ENCODE assay signal across 21 cellular contexts in genomic region chr19:7502552-7502951, GRCh38. TPM values are rescaled to one million over a fixed set of nuclear protein-coding genes. Genes with fewer than 3 reads are reported as not detected.
DNase-seq lines count a peak whose midpoint lies in the region; ATAC-seq, FAIRE-seq and TF ChIP-seq lines count a peak whose summit lies in the region.
"Had no signal": no experiment of that assay in that cellular context is flagged by ENCODE, and none has a peak within 500 bp of the region (broad histone marks: within the 10 kb centered on the region; RNA-seq: fewer than 3 reads in every experiment).

No MANE protein-coding gene starts in this region.

- H3K9me3 ChIP-seq in HepG2 (ENCODE audit: low read length) (no peaks in the 10 kb centered on the region), right lobe of liver (no peaks in the 10 kb centered on the region), osteoblast (ENCODE audit: low read depth, low read length) (no peaks in the 10 kb centered on the region)
- H3K9me3 ChIP-seq: A549 had no signal

- in situ Hi-C loops in HepG2 (cut with HindIII; ENCODE audit: extremely low pct_ligation_motif_present, low pct_unique_long_range_greater_than_20kb) = no loop called here

- H3K36me3 ChIP-seq in HepG2 (replicated peaks in 1 of 2; ENCODE audit: control insufficient read depth in 1 of 2, insufficient read depth in 2 of 2, low read length in 2 of 2) (no peaks in the 10 kb centered on the region), right lobe of liver (no peaks in the 10 kb centered on the region), osteoblast (ENCODE audit: insufficient read depth, low read length) (no peaks in the 10 kb centered on the region)

- 13% methylated on average over 1 of the region's 2 CpGs for WGBS in HepG2 (ENCODE audit: low lambda C conversion rate)
- WGBS in right lobe of liver (ENCODE audit: insufficient coverage, low coverage, low lambda C conversion rate, missing lambda C conversion rate) = 17% methylated on average over 1 of the region's 2 CpGs

- H3K9me3 Mint-ChIP-seq in activated CD8-positive, alpha-beta memory T cell treated with anti-CD3 and anti-CD28 coated beads, Interleukin-2, amount 10 ng/mL, durations not matched to agents 7 days and 5 days (ENCODE audit: low read depth) = no peaks in the 10 kb centered on the region
- H3K9me3 Mint-ChIP-seq: CD4-positive, alpha-beta T cell; HFFc6 had no signal

- H4K20me1 ChIP-seq in HepG2 (ENCODE audit: insufficient read depth, low read length) = no peaks in the 10 kb centered on the region
- no peaks in the 10 kb centered on the region for H4K20me1 ChIP-seq in osteoblast (ENCODE audit: insufficient read depth, low read length)

- no peak overlapping the region for H3K9ac ChIP-seq in HepG2 (ENCODE audit: insufficient read depth, low read depth, low read length)
- H3K9ac ChIP-seq: GM23248 had no signal

- no TSS peak for BruUV-seq in HepG2 (replicated peaks; lab: Mats Ljungman, UMichigan)

- TF ChIP-seq EP300 in HepG2 (IDR thresholded peaks at IDR 0.05; ENCODE audit: low read depth in 2 of 2, low read length in 2 of 2) (no peak), HepG2 (CRISPR knock-in tag; IDR thresholded peaks at IDR 0.05; ENCODE audit: borderline replicate concordance) (no peak)

- peaks cover 15% of the 10 kb centered on the region for H3K4me1 Mint-ChIP-seq in activated CD8-positive, alpha-beta memory T cell treated with anti-CD3 and anti-CD28 coated beads, Interleukin-2, amount 10 ng/mL, durations not matched to agents 7 days and 5 days

- TF ChIP-seq POLR2A in HepG2 (IDR thresholded peaks at IDR 0.05; ENCODE audit: insufficient read depth in 1 of 2, low read depth in 2 of 2, low read length in 2 of 2) (no peak), right lobe of liver (IDR thresholded peaks at IDR 0.05) (no peak)

- no peak overlapping the region for H3K27ac ChIP-seq in HepG2 (ENCODE audit: extremely low read length, insufficient read depth, low read length)
- H3K27ac ChIP-seq in right lobe of liver = no peak overlapping the region
- H3K27ac ChIP-seq in osteoblast (ENCODE audit: low read depth, low read length) = no peak overlapping the region
- H3K27ac ChIP-seq: 22Rv1, A549, C4-2B, GM23248, HL-60 had no signal

- H3K36me3 Mint-ChIP-seq in activated CD8-positive, alpha-beta memory T cell treated with anti-CD3 and anti-CD28 coated beads, Interleukin-2, amount 10 ng/mL, durations not matched to agents 7 days and 5 days = no peaks in the 10 kb centered on the region
- H3K36me3 Mint-ChIP-seq: IgD-negative memory B cell had no signal

- no peak overlapping the region for H3K4me3 Mint-ChIP-seq in activated CD8-positive, alpha-beta memory T cell treated with anti-CD3 and anti-CD28 coated beads, Interleukin-2, amount 10 ng/mL, durations not matched to agents 7 days and 5 days
- H3K4me3 Mint-ChIP-seq: CD4-positive, alpha-beta T cell; HFFc6 had no signal

- peaks cover 42% of the 10 kb centered on the region for H3K27me3 Mint-ChIP-seq in activated CD8-positive, alpha-beta memory T cell treated with anti-CD3 and anti-CD28 coated beads, Interleukin-2, amount 10 ng/mL, durations not matched to agents 7 days and 5 days

- peaks cover 0 to 5% of the 10 kb centered on the region in 2 experiments; a peak in 3 of 5 replicates for H3K27me3 ChIP-seq in HepG2 (ENCODE audit: control insufficient read depth in 1 of 2, insufficient read depth in 2 of 2, low read length in 2 of 2)
- H3K27me3 ChIP-seq in right lobe of liver = no peaks in the 10 kb centered on the region
- H3K27me3 ChIP-seq in osteoblast (ENCODE audit: insufficient read depth, low read length) = peaks cover 10% of the 10 kb centered on the region

- H2AFZ ChIP-seq in HepG2 (ENCODE audit: low read length) = no peak overlapping the region
- H2AFZ ChIP-seq in osteoblast (ENCODE audit: low read length) = no peak overlapping the region
- H2AFZ ChIP-seq: GM23248 had no signal

- TF ChIP-seq RAD21 in HepG2 (CRISPR knock-in tag; IDR thresholded peaks at IDR 0.05) = no peak

- ATAC-seq in HepG2 (no peak), right lobe of liver (no peak)
- ATAC-seq in activated CD8-positive, alpha-beta memory T cell treated with anti-CD3 and anti-CD28 coated beads, Interleukin-2, amount 10 ng/mL, durations not matched to agents 7 days and 5 days = no peak
- ATAC-seq: A549 had no signal

- H3K27ac Mint-ChIP-seq in activated CD8-positive, alpha-beta memory T cell treated with anti-CD3 and anti-CD28 coated beads, Interleukin-2, amount 10 ng/mL, durations not matched to agents 7 days and 5 days = no peak overlapping the region
- H3K27ac Mint-ChIP-seq: CD4-positive, alpha-beta T cell; HFFc6; IgD-negative memory B cell had no signal

- DNase-seq in HepG2 (ENCODE audit: low spot score) = no peak
- DNase-seq in right lobe of liver = no peak
- DNase-seq in osteoblast (ENCODE audit: insufficient read length, low spot score, missing footprints) = peak; percentile 17
- no peak for DNase-seq in activated CD8-positive, alpha-beta memory T cell treated with anti-CD3 and anti-CD28 coated beads, Interleukin-2, amount 10 ng/mL, durations not matched to agents 7 days and 5 days
- DNase-seq: AML-193; CD4-positive, alpha-beta T cell; DMS153; DMS79; GDM1; GM23248; HCEC 1CT; HFFc6 had no signal

- H3K4me2 ChIP-seq in HepG2 (ENCODE audit: low read depth, low read length) (no peak overlapping the region), osteoblast (ENCODE audit: insufficient read depth, low read length) (no peak overlapping the region)
- H3K4me2 ChIP-seq: A549 had no signal

- H3K79me2 ChIP-seq in HepG2 (ENCODE audit: insufficient read depth, low read length) = no peaks in the 10 kb centered on the region
- H3K79me2 ChIP-seq in osteoblast (ENCODE audit: insufficient read depth, low read length) = no peaks in the 10 kb centered on the region

- H3K4me1 ChIP-seq in HepG2 (ENCODE audit: insufficient read depth, low read length) = peaks cover 8% of the 10 kb centered on the region
- H3K4me1 ChIP-seq in right lobe of liver = peaks cover 0 to 8% (median 0%) of the 10 kb centered on the region in 4 donors
- no peaks in the 10 kb centered on the region for H3K4me1 ChIP-seq in osteoblast (ENCODE audit: insufficient read depth, low read length)

- POLR2A ChIA-PET in HepG2 (lab: Yijun Ruan, JAX) = no interaction called here

- no peak overlapping the region for H3K4me3 ChIP-seq in HepG2 (replicated peaks in 1 of 3; ENCODE audit: insufficient read depth in 1 of 3, low read depth in 2 of 3, low read length in 3 of 3)
- H3K4me3 ChIP-seq in right lobe of liver = no peak overlapping the region
- H3K4me3 ChIP-seq in osteoblast (ENCODE audit: insufficient read depth, low read length) = no peak overlapping the region
- H3K4me3 ChIP-seq: A549, GM23248 had no signal

- CTCF ChIA-PET in HepG2 (lab: Yijun Ruan, JAX; ENCODE audit: low intra/inter-chr PET ratio, low total read pairs) = no interaction called here
- CTCF ChIA-PET in activated CD8-positive, alpha-beta memory T cell treated with anti-CD3 and anti-CD28 coated beads, Interleukin-2, amount 10 ng/mL, durations not matched to agents 7 days and 5 days (lab: Charles Lee) = no interaction called here

- TF ChIP-seq CTCF in HepG2 (CRISPR knock-in tag; IDR thresholded peaks at IDR 0.05) (no peak), right lobe of liver (IDR thresholded peaks at IDR 0.05) (no peak), osteoblast (IDR thresholded peaks at IDR 0.05; ENCODE audit: extremely low read depth, low read depth, low read length) (no peak)

- no peak for FAIRE-seq in HepG2 (lab: Jason Lieb, UNC)
- FAIRE-seq: A549, GM12892, GM18507, H54 had no signal

- intact Hi-C loops in HepG2 (cut with micrococcal nuclease; ENCODE audit: unreplicated experiment) = no loop called here
- intact Hi-C loops in right lobe of liver (cut with DNase I) = no loop called here

RNA-seq across cellular contexts. Expression of gene ZNF358, which starts 13.4 kb away (rescaled TPM):
- 6.4 and 9.1 TPM in 2 replicates for total RNA-seq in HepG2 (2016; rRNA removed; fragmentation: Illumina TruSeq; extraction: Trizol)
- 29.8 and 30.7 TPM in 2 replicates for total RNA-seq in HepG2 (2016; cell fraction: cytosol; rRNA removed; fragmentation: Illumina TruSeq; extraction: Trizol; ENCODE audit: low read depth)
- total RNA-seq in HepG2 (2016; cell fraction: insoluble cytoplasmic fraction; rRNA removed; fragmentation: Illumina TruSeq; extraction: Trizol) = 7.4 and 8.8 TPM in 2 replicates
- total RNA-seq in HepG2 (2016; cell fraction: membrane; rRNA removed; fragmentation: Illumina TruSeq; extraction: Trizol) = 40.6 and 43.0 TPM in 2 replicates
- total RNA-seq in HepG2 (2016; cell fraction: nucleus; rRNA removed; fragmentation: Illumina TruSeq; extraction: Trizol) = 4.2 and 4.8 TPM in 2 replicates
- 36.3 and 37.0 TPM in 2 replicates for polyA plus RNA-seq in HepG2 (2011; rRNA removed)
- polyA plus RNA-seq in HepG2 (2011; cell fraction: cytosol; rRNA removed) = 27.2 and 34.8 TPM in 2 replicates
- 16.8 and 18.8 TPM in 2 replicates for polyA plus RNA-seq in HepG2 (2011; cell fraction: nucleus; rRNA removed)
- polyA plus RNA-seq in HepG2 (2012) = 18.3 and 24.5 TPM in 2 replicates
- 89.1 and 102 TPM in 2 replicates for polyA plus RNA-seq in HepG2 (2016; cell fraction: cytosol; fragmentation: Illumina TruSeq; extraction: Trizol; ENCODE audit: low read depth)
- polyA plus RNA-seq in HepG2 (2016; cell fraction: insoluble cytoplasmic fraction; fragmentation: Illumina TruSeq; extraction: Trizol; ENCODE audit: low read depth) = 21.6 and 26.7 TPM in 2 replicates
- 106 and 124 TPM in 2 replicates for polyA plus RNA-seq in HepG2 (2016; cell fraction: membrane; fragmentation: Illumina TruSeq; extraction: Trizol; ENCODE audit: low read depth)
- 18.5 and 20.8 TPM in 2 replicates for polyA plus RNA-seq in HepG2 (2016; cell fraction: nucleus; fragmentation: Illumina TruSeq; extraction: Trizol; ENCODE audit: insufficient read depth, low read depth)
- polyA minus RNA-seq in HepG2 (2011; rRNA and poly(A)+ RNA removed; ENCODE audit: low replicate concordance) = 17.5 and 24.9 TPM in 2 replicates
- 11.3 and 15.3 TPM in 2 replicates for polyA minus RNA-seq in HepG2 (2011; cell fraction: cytosol; rRNA and poly(A)+ RNA removed)
- polyA minus RNA-seq in HepG2 (2011; cell fraction: nucleus; rRNA and poly(A)+ RNA removed) = 2.2 and 3.4 TPM in 2 replicates
- 10 to 100 TPM; 15.3 to 35.1 (median 24.8) TPM for total RNA-seq in right lobe of liver
- total RNA-seq in osteoblast = 25.0 and 26.1 TPM in 2 replicates
- total RNA-seq in activated CD8-positive, alpha-beta memory T cell treated with anti-CD3 and anti-CD28 coated beads, Interleukin-2, amount 10 ng/mL, durations not matched to agents 7 days and 5 days = 10 to 100 TPM in 1 of 2 experiments, 1 to 10 TPM in 1; 8.9 to 11.3 TPM

RNA-seq across cellular contexts. Expression of gene PEX11G, which starts 13.7 kb away (rescaled TPM):
- not detected in 2 replicates for total RNA-seq in HepG2 (2016; rRNA removed; fragmentation: Illumina TruSeq; extraction: Trizol)
- total RNA-seq in HepG2 (2016; cell fraction: cytosol; rRNA removed; fragmentation: Illumina TruSeq; extraction: Trizol; ENCODE audit: low read depth) = not detected in 2 replicates
- not detected in 2 replicates for total RNA-seq in HepG2 (2016; cell fraction: insoluble cytoplasmic fraction; rRNA removed; fragmentation: Illumina TruSeq; extraction: Trizol)
- not detected in 2 replicates for total RNA-seq in HepG2 (2016; cell fraction: membrane; rRNA removed; fragmentation: Illumina TruSeq; extraction: Trizol)
- not detected in 2 replicates for total RNA-seq in HepG2 (2016; cell fraction: nucleus; rRNA removed; fragmentation: Illumina TruSeq; extraction: Trizol)
- not detected in 2 replicates for polyA plus RNA-seq in HepG2 (2011; rRNA removed)
- 0.07 TPM in 1 of 2 replicates, not detected in the other for polyA plus RNA-seq in HepG2 (2011; cell fraction: cytosol; rRNA removed)
- polyA plus RNA-seq in HepG2 (2011; cell fraction: nucleus; rRNA removed) = 0.12 and 0.16 TPM in 2 replicates
- polyA plus RNA-seq in HepG2 (2012) = not detected in 2 replicates
- not detected in 2 replicates for polyA plus RNA-seq in HepG2 (2016; cell fraction: cytosol; fragmentation: Illumina TruSeq; extraction: Trizol; ENCODE audit: low read depth)
- polyA plus RNA-seq in HepG2 (2016; cell fraction: insoluble cytoplasmic fraction; fragmentation: Illumina TruSeq; extraction: Trizol; ENCODE audit: low read depth) = not detected in 2 replicates
- polyA plus RNA-seq in HepG2 (2016; cell fraction: membrane; fragmentation: Illumina TruSeq; extraction: Trizol; ENCODE audit: low read depth) = not detected in 2 replicates
- polyA plus RNA-seq in HepG2 (2016; cell fraction: nucleus; fragmentation: Illumina TruSeq; extraction: Trizol; ENCODE audit: insufficient read depth, low read depth) = not detected in 2 replicates
- polyA minus RNA-seq in HepG2 (2011; rRNA and poly(A)+ RNA removed; ENCODE audit: low replicate concordance) = 1.4 TPM in 1 of 2 replicates, not detected in the other
- not detected in 2 replicates for polyA minus RNA-seq in HepG2 (2011; cell fraction: cytosol; rRNA and poly(A)+ RNA removed)
- not detected in 2 replicates for polyA minus RNA-seq in HepG2 (2011; cell fraction: nucleus; rRNA and poly(A)+ RNA removed)
- total RNA-seq in right lobe of liver = 10 to 100 TPM in 2 of 6 experiments, 1 to 10 TPM in 4; 4.8 to 14.3 (median 9.4) TPM
- total RNA-seq in osteoblast = 2.9 and 4.1 TPM in 2 replicates
- 1 to 10 TPM in 1 of 2 experiments, under 1 TPM in 1; 0.58 to 1.9 TPM for total RNA-seq in activated CD8-positive, alpha-beta memory T cell treated with anti-CD3 and anti-CD28 coated beads, Interleukin-2, amount 10 ng/mL, durations not matched to agents 7 days and 5 days
- total RNA-seq: CD4-positive, alpha-beta T cell; HT1080 had no signal

RNA-seq across cellular contexts. Expression of gene MCOLN1, which starts 19.9 kb away (rescaled TPM):
- 1.9 and 3.4 TPM in 2 replicates for total RNA-seq in HepG2 (2016; rRNA removed; fragmentation: Illumina TruSeq; extraction: Trizol)
- 3.4 and 4.1 TPM in 2 replicates for total RNA-seq in HepG2 (2016; cell fraction: cytosol; rRNA removed; fragmentation: Illumina TruSeq; extraction: Trizol; ENCODE audit: low read depth)
- 1.8 and 4.3 TPM in 2 replicates for total RNA-seq in HepG2 (2016; cell fraction: insoluble cytoplasmic fraction; rRNA removed; fragmentation: Illumina TruSeq; extraction: Trizol)
- total RNA-seq in HepG2 (2016; cell fraction: membrane; rRNA removed; fragmentation: Illumina TruSeq; extraction: Trizol) = 2.4 and 3.4 TPM in 2 replicates
- total RNA-seq in HepG2 (2016; cell fraction: nucleus; rRNA removed; fragmentation: Illumina TruSeq; extraction: Trizol) = 3.8 and 4.3 TPM in 2 replicates
- 11.6 and 15.7 TPM in 2 replicates for polyA plus RNA-seq in HepG2 (2011; rRNA removed)
- polyA plus RNA-seq in HepG2 (2011; cell fraction: cytosol; rRNA removed) = 6.4 and 7.4 TPM in 2 replicates
- polyA plus RNA-seq in HepG2 (2011; cell fraction: nucleus; rRNA removed) = 29.1 and 39.0 TPM in 2 replicates
- polyA plus RNA-seq in HepG2 (2012) = 3.4 and 4.8 TPM in 2 replicates
- polyA plus RNA-seq in HepG2 (2016; cell fraction: cytosol; fragmentation: Illumina TruSeq; extraction: Trizol; ENCODE audit: low read depth) = 2.3 and 3.2 TPM in 2 replicates
- 2.9 and 3.5 TPM in 2 replicates for polyA plus RNA-seq in HepG2 (2016; cell fraction: insoluble cytoplasmic fraction; fragmentation: Illumina TruSeq; extraction: Trizol; ENCODE audit: low read depth)
- 3.3 and 3.4 TPM in 2 replicates for polyA plus RNA-seq in HepG2 (2016; cell fraction: membrane; fragmentation: Illumina TruSeq; extraction: Trizol; ENCODE audit: low read depth)
- 16.6 and 21.1 TPM in 2 replicates for polyA plus RNA-seq in HepG2 (2016; cell fraction: nucleus; fragmentation: Illumina TruSeq; extraction: Trizol; ENCODE audit: insufficient read depth, low read depth)
- polyA minus RNA-seq in HepG2 (2011; rRNA and poly(A)+ RNA removed; ENCODE audit: low replicate concordance) = 19.2 and 110 TPM in 2 replicates
- polyA minus RNA-seq in HepG2 (2011; cell fraction: cytosol; rRNA and poly(A)+ RNA removed) = 2.4 and 4.4 TPM in 2 replicates
- polyA minus RNA-seq in HepG2 (2011; cell fraction: nucleus; rRNA and poly(A)+ RNA removed) = 4.8 and 5.9 TPM in 2 replicates
- total RNA-seq in right lobe of liver = 10 to 100 TPM in 5 of 6 experiments, 1 to 10 TPM in 1; 9.8 to 25.2 (median 17.7) TPM
- 16.6 and 21.2 TPM in 2 replicates for total RNA-seq in osteoblast
- total RNA-seq in activated CD8-positive, alpha-beta memory T cell treated with anti-CD3 and anti-CD28 coated beads, Interleukin-2, amount 10 ng/mL, durations not matched to agents 7 days and 5 days = 10 to 100 TPM; 15.8 to 20.7 TPM

RNA-seq across cellular contexts. Expression of gene PNPLA6, which starts 33.0 kb away (rescaled TPM):
- 11.1 and 28.2 TPM in 2 replicates for total RNA-seq in HepG2 (2016; rRNA removed; fragmentation: Illumina TruSeq; extraction: Trizol)
- 6.7 and 9.9 TPM in 2 replicates for total RNA-seq in HepG2 (2016; cell fraction: cytosol; rRNA removed; fragmentation: Illumina TruSeq; extraction: Trizol; ENCODE audit: low read depth)
- 7.3 and 24.9 TPM in 2 replicates for total RNA-seq in HepG2 (2016; cell fraction: insoluble cytoplasmic fraction; rRNA removed; fragmentation: Illumina TruSeq; extraction: Trizol)
- total RNA-seq in HepG2 (2016; cell fraction: membrane; rRNA removed; fragmentation: Illumina TruSeq; extraction: Trizol) = 9.5 and 10.2 TPM in 2 replicates
- 39.4 and 51.4 TPM in 2 replicates for total RNA-seq in HepG2 (2016; cell fraction: nucleus; rRNA removed; fragmentation: Illumina TruSeq; extraction: Trizol)
- 24.9 and 28.4 TPM in 2 replicates for polyA plus RNA-seq in HepG2 (2011; rRNA removed)
- polyA plus RNA-seq in HepG2 (2011; cell fraction: cytosol; rRNA removed) = 8.4 and 14.6 TPM in 2 replicates
- 192 and 272 TPM in 2 replicates for polyA plus RNA-seq in HepG2 (2011; cell fraction: nucleus; rRNA removed)
- polyA plus RNA-seq in HepG2 (2012) = 22.0 and 47.4 TPM in 2 replicates
- polyA plus RNA-seq in HepG2 (2016; cell fraction: cytosol; fragmentation: Illumina TruSeq; extraction: Trizol; ENCODE audit: low read depth) = 4.0 and 4.8 TPM in 2 replicates
- 9.1 and 14.0 TPM in 2 replicates for polyA plus RNA-seq in HepG2 (2016; cell fraction: insoluble cytoplasmic fraction; fragmentation: Illumina TruSeq; extraction: Trizol; ENCODE audit: low read depth)
- 4.9 and 7.2 TPM in 2 replicates for polyA plus RNA-seq in HepG2 (2016; cell fraction: membrane; fragmentation: Illumina TruSeq; extraction: Trizol; ENCODE audit: low read depth)
- polyA plus RNA-seq in HepG2 (2016; cell fraction: nucleus; fragmentation: Illumina TruSeq; extraction: Trizol; ENCODE audit: insufficient read depth, low read depth) = 115 and 120 TPM in 2 replicates
- 20.0 and 49.5 TPM in 2 replicates for polyA minus RNA-seq in HepG2 (2011; rRNA and poly(A)+ RNA removed; ENCODE audit: low replicate concordance)
- polyA minus RNA-seq in HepG2 (2011; cell fraction: cytosol; rRNA and poly(A)+ RNA removed) = 21.5 and 23.2 TPM in 2 replicates
- 37.4 and 52.5 TPM in 2 replicates for polyA minus RNA-seq in HepG2 (2011; cell fraction: nucleus; rRNA and poly(A)+ RNA removed)
- total RNA-seq in right lobe of liver = 10 to 100 TPM; 38.7 to 61.8 (median 46.5) TPM
- 75.1 and 83.6 TPM in 2 replicates for total RNA-seq in osteoblast
- total RNA-seq in activated CD8-positive, alpha-beta memory T cell treated with anti-CD3 and anti-CD28 coated beads, Interleukin-2, amount 10 ng/mL, durations not matched to agents 7 days and 5 days = 100 to 1,000 TPM; 160 to 184 TPM
